In genomic region chr2:6872412-6872811, GRCh38 we compare ENCODE assay signal across 12 cellular contexts. TPM values are rescaled to one million over a fixed set of nuclear protein-coding genes. Genes with fewer than 3 reads are reported as not detected.
DNase-seq lines count a peak whose midpoint lies in the region; ATAC-seq and TF ChIP-seq lines count a peak whose summit lies in the region.
"Had no signal": no experiment of that assay in that cellular context is flagged by ENCODE, and none has a peak within 500 bp of the region (broad histone marks: within the 10 kb centered on the region; RNA-seq: fewer than 3 reads in every experiment).

No MANE protein-coding gene starts in this region.

- no peak overlapping the region for H2BK15ac ChIP-seq in neuronal stem cell (ENCODE audit: low read length)

- H3K9me3 Mint-ChIP-seq in Calu3 (ENCODE audit: low read depth, unreplicated experiment) = no peaks in the 10 kb centered on the region
- H3K9me3 Mint-ChIP-seq in WTC11 = peaks cover 86% of the 10 kb centered on the region

- no peak overlapping the region for H3K14ac ChIP-seq in neuronal stem cell (ENCODE audit: low read length)

- H2BK120ac ChIP-seq in neuronal stem cell (ENCODE audit: low read depth, low read length) = no peak overlapping the region

- H3K36me3 ChIP-seq in DOHH2 (ENCODE audit: control insufficient read depth, low read length) (no peaks in the 10 kb centered on the region), neuronal stem cell (replicated peaks in 1 of 2; ENCODE audit: control insufficient read depth in 2 of 2, insufficient read depth in 2 of 2, low read length in 2 of 2) (no peaks in the 10 kb centered on the region)
- H3K36me3 ChIP-seq: SJSA1, tibial nerve had no signal

- peaks cover 3% of the 10 kb centered on the region for H3K36me3 Mint-ChIP-seq in Calu3 (ENCODE audit: insufficient read depth, unreplicated experiment)
- H3K36me3 Mint-ChIP-seq in WTC11 = peaks cover 28% of the 10 kb centered on the region

- POLR2A ChIA-PET in WTC11 (lab: Charles Lee) = no interaction called here

- H2AFZ ChIP-seq in neuronal stem cell (ENCODE audit: low read length) = no peak overlapping the region

- H3K79me1 ChIP-seq in neuronal stem cell (ENCODE audit: low read depth, low read length) = no peaks in the 10 kb centered on the region

- H4K20me1 ChIP-seq in DOHH2 (ENCODE audit: control insufficient read depth, insufficient read depth, low read depth, low read length) = no peaks in the 10 kb centered on the region

- no peak overlapping the region for H3K23ac ChIP-seq in neuronal stem cell (ENCODE audit: low read depth, low read length, poor library complexity)

- peak; percentile 76 for ATAC-seq in GM18870 (IDR thresholded peaks at IDR 0.05; ENCODE audit: unreplicated experiment)
- peak; percentile 60 for ATAC-seq in HG03060 (IDR thresholded peaks at IDR 0.05; ENCODE audit: low read depth, unreplicated experiment)
- no peak for ATAC-seq in WTC11

- no peaks in the 10 kb centered on the region for H3K4me1 Mint-ChIP-seq in Calu3 (ENCODE audit: low read depth, unreplicated experiment)
- H3K4me1 Mint-ChIP-seq in WTC11 = no peaks in the 10 kb centered on the region

- no peaks in the 10 kb centered on the region for H3K27me3 ChIP-seq in DOHH2 (ENCODE audit: control insufficient read depth, low read length)
- H3K27me3 ChIP-seq in neuronal stem cell (ENCODE audit: control insufficient read depth in 3 of 3, insufficient read depth in 3 of 3, low read depth in 1 of 3, low read length in 3 of 3) = peaks cover 0 to 1% (median 1%) of the 10 kb centered on the region in 3 experiments
- H3K27me3 ChIP-seq: SJSA1, tibial nerve had no signal

- H3K27ac ChIP-seq in DOHH2 (ENCODE audit: low read depth, low read length) (no peak overlapping the region), neuronal stem cell (replicated peaks; ENCODE audit: low read length) (no peak overlapping the region)
- H3K27ac ChIP-seq: SJSA1, tibial nerve had no signal

- H3K9me3 ChIP-seq in DOHH2 (ENCODE audit: control insufficient read depth, insufficient read depth, low read length) (peaks cover 9% of the 10 kb centered on the region; the same call in 1 of the 2 replicates), neuronal stem cell (replicated peaks in 1 of 2; ENCODE audit: control insufficient read depth in 2 of 2, insufficient read depth in 1 of 2, low read depth in 1 of 2, low read length in 2 of 2) (peaks cover 2 to 10% of the 10 kb centered on the region in 2 donors)
- H3K9me3 ChIP-seq: SJSA1, tibial nerve had no signal

- H3F3A ChIP-seq in DOHH2 (ENCODE audit: control insufficient read depth, insufficient read depth) = 0 out of 2 replicates have a peak, but pooled peaks cover 2% of the 10 kb centered on the region

- DNase-seq in SKM-1 (lab: John Stamatoyannopoulos, UW; ENCODE audit: unreplicated experiment) = peak; percentile 39
- DNase-seq in neuronal stem cell (ENCODE audit: low spot score) = no peak
- no peak for DNase-seq in Calu3
- DNase-seq in NCI-H82 treated with DMSO at 0.1 percent for 48 hours (lab: John Stamatoyannopoulos, UW; ENCODE audit: unreplicated experiment) = no peak
- DNase-seq in WTC11 (ENCODE audit: low spot score) = no peak
- DNase-seq: NCI-H510A treated with DMSO at 0.1 percent for 48 hours; stimulated activated CD4-positive, alpha-beta T cell treated with anti-CD3 and anti-CD28 coated beads, Interleukin-4, amount 100 ng/mL, for 24 hours had no signal

- H3K4me2 ChIP-seq in DOHH2 (ENCODE audit: low read length) (peak overlapping the region; percentile 48), neuronal stem cell (ENCODE audit: insufficient read depth, low read length, poor library complexity, severe bottlenecking) (no peak overlapping the region)

- H3K27ac Mint-ChIP-seq in Calu3 (ENCODE audit: unreplicated experiment) = no peak overlapping the region
- H3K27ac Mint-ChIP-seq in WTC11 = no peak overlapping the region

- H3K27me3 Mint-ChIP-seq in Calu3 (ENCODE audit: unreplicated experiment) (no peaks in the 10 kb centered on the region), WTC11 (ENCODE audit: low read depth) (peaks cover 44% of the 10 kb centered on the region)

- H2BK5ac ChIP-seq in neuronal stem cell (ENCODE audit: low read length) = no peak overlapping the region

- H2AK5ac ChIP-seq in neuronal stem cell (ENCODE audit: low read depth, low read length) = no peak overlapping the region

- H3K18ac ChIP-seq in neuronal stem cell (ENCODE audit: low read length) = no peak overlapping the region

- H4K91ac ChIP-seq in neuronal stem cell (ENCODE audit: low read depth, low read length, poor library complexity) = no peak overlapping the region

- H3K79me2 ChIP-seq in DOHH2 (ENCODE audit: control insufficient read depth, low read length) = no peaks in the 10 kb centered on the region

- H3K4me1 ChIP-seq in DOHH2 (ENCODE audit: control insufficient read depth, low read length) (peaks cover 26% of the 10 kb centered on the region), neuronal stem cell (ENCODE audit: control insufficient read depth in 2 of 2, insufficient read depth in 1 of 2, low read depth in 1 of 2, low read length in 2 of 2) (no peaks in the 10 kb centered on the region)
- H3K4me1 ChIP-seq: SJSA1 had no signal

- TF ChIP-seq CTCF in DOHH2 (IDR thresholded peaks at IDR 0.05; ENCODE audit: low read depth, low read length, poor library complexity, severe bottlenecking) (no peak), Calu3 (IDR thresholded peaks at IDR 0.05; ENCODE audit: unreplicated experiment) (no peak), WTC11 (IDR thresholded peaks at IDR 0.05) (no peak)

- H3K9ac ChIP-seq in neuronal stem cell (ENCODE audit: low read depth, low read length, poor library complexity) = no peak overlapping the region

- BruUV-seq in Calu3 (replicated peaks; lab: Mats Ljungman, UMichigan) = no TSS peak

- H3K4me3 ChIP-seq in DOHH2 (ENCODE audit: low read length) (peak overlapping the region; percentile 32; the same call in 1 of the 2 replicates), neuronal stem cell (ENCODE audit: low read length in 2 of 2) (no peak overlapping the region)
- H3K4me3 ChIP-seq: SJSA1, tibial nerve had no signal

- no peak overlapping the region for H3K4me3 Mint-ChIP-seq in Calu3 (ENCODE audit: low read depth, unreplicated experiment)
- no peak overlapping the region for H3K4me3 Mint-ChIP-seq in WTC11

- no peak overlapping the region for H4K8ac ChIP-seq in neuronal stem cell (ENCODE audit: low read depth, low read length)

- CTCF ChIA-PET in Calu3 (lab: Charles Lee) (no interaction called here), WTC11 (lab: Charles Lee) (no interaction called here)

- H3K4ac ChIP-seq in neuronal stem cell (ENCODE audit: low read length) = no peak overlapping the region

- intact Hi-C loops in Calu3 (cut with micrococcal nuclease; ENCODE audit: unreplicated experiment) = no loop called here

- no peak overlapping the region for H2BK12ac ChIP-seq in neuronal stem cell (ENCODE audit: low read length)

- no peaks in the 10 kb centered on the region for H3K9me2 ChIP-seq in DOHH2 (replicated peaks; ENCODE audit: control insufficient read depth, low read length)

- no CpG with 5 or more reads among the region's 1 CpG for WGBS in neuronal stem cell (ENCODE audit: extremely low coverage in 2 of 2, insufficient read length in 2 of 2, insufficient replicate concordance in 1 of 2), 2 donors

TF ChIP-seq in WTC11, 78 proteins besides CTCF, POLR2A, EP300 and RAD21:
- no peak for TF ChIP-seq OVOL2 (CRISPR knock-in tag; IDR thresholded peaks at IDR 0.05; ENCODE audit: borderline replicate concordance)
- no peak for TF ChIP-seq USF2 (CRISPR knock-in tag; IDR thresholded peaks at IDR 0.05)
- no peak for TF ChIP-seq MYBL2 (CRISPR knock-in tag; IDR thresholded peaks at IDR 0.05)
- no peak for TF ChIP-seq CREB1 (CRISPR knock-in tag; IDR thresholded peaks at IDR 0.05)
- TF ChIP-seq FOXP1 (CRISPR knock-in tag; IDR thresholded peaks at IDR 0.05; ENCODE audit: borderline replicate concordance) = no peak
- TF ChIP-seq JUN (CRISPR knock-in tag; IDR thresholded peaks at IDR 0.05) = no peak
- TF ChIP-seq ATF2 (CRISPR knock-in tag; IDR thresholded peaks at IDR 0.05; ENCODE audit: borderline replicate concordance, low read depth) = no peak
- no peak for TF ChIP-seq KAT7 (CRISPR knock-in tag; IDR thresholded peaks at IDR 0.05; ENCODE audit: borderline replicate concordance)

RNA-seq across cellular contexts. Expression of gene RSAD2, which starts 5.2 kb away (rescaled TPM):
- polyA plus RNA-seq in neuronal stem cell (2013, experiment 1 of 2) = 0.03 TPM
- 0.06 TPM for polyA plus RNA-seq in neuronal stem cell (2013, experiment 2 of 2)
- total RNA-seq in Calu3 (2022) (37.2 and 137 TPM in 2 replicates), WTC11 (2021) (not detected in 3 replicates)
- total RNA-seq: SJSA1 had no signal

RNA-seq across cellular contexts. Expression of gene CMPK2, which starts 6.7 kb away (rescaled TPM):
- polyA plus RNA-seq in neuronal stem cell (2013, experiment 1 of 2) = 0.21 TPM
- 0.19 TPM for polyA plus RNA-seq in neuronal stem cell (2013, experiment 2 of 2)
- total RNA-seq in Calu3 (2022) (26.6 and 76.6 TPM in 2 replicates), WTC11 (2021) (0.13 to 0.32 TPM (median 0.16 TPM) in 3 replicates)

RNA-seq across cellular contexts. Expression of gene RNF144A, which starts 44.8 kb away (rescaled TPM):
- polyA plus RNA-seq in neuronal stem cell (2013, experiment 1 of 2) = 26.6 TPM
- polyA plus RNA-seq in neuronal stem cell (2013, experiment 2 of 2) = 27.4 TPM
- total RNA-seq in Calu3 (2022) (13.7 and 15.4 TPM in 2 replicates), WTC11 (2021) (12.5 to 13.6 TPM (median 12.8 TPM) in 3 replicates)

Comparison
In these comparisons a context has a peak if more than half of its experiments do, and no peak if none do; other contexts are left out.
1. RNA of gene RSAD2, which starts 5.2 kb away (total RNA-seq): 37.2 to 137 TPM in Calu3; not detected in WTC11; every median in the first group is over 10 times any median in the second.
2. RNA of gene CMPK2, which starts 6.7 kb away (total RNA-seq): 26.6 to 76.6 TPM in Calu3; 0.13 to 0.32 TPM in WTC11; every median in the first group is over 10 times any median in the second.